In genomic region chr1:198902616-198903140, GRCh38 we compare ENCODE assay signal across 12 cellular contexts.
A peak's percentile ranks its signal among the peaks of the same experiment; 100 is the strongest.
DNase-seq lines count a peak whose midpoint lies in the region; TF ChIP-seq lines count a peak whose summit lies in the region.
"Had no signal": no experiment of that assay in that cellular context is flagged by ENCODE, and none has a peak within 500 bp of the region (broad histone marks: within the 10 kb centered on the region; RNA-seq: fewer than 3 reads in every experiment).

No MANE protein-coding gene starts in this region.

- H3K4me1 ChIP-seq in H9 (ENCODE audit: insufficient read depth, low read length): no peaks in the 10 kb centered on the region; the same call in 1 of the 2 replicates
- H3K4me1 ChIP-seq: Peyer's patch had no signal

- H3K9me3 ChIP-seq in H9 (ENCODE audit: control insufficient read depth, low read depth, low read length): no peaks in the 10 kb centered on the region
- H3K9me3 ChIP-seq: Peyer's patch had no signal

- no peak overlapping the region for H2BK20ac ChIP-seq in H9 (ENCODE audit: low read depth, low read length, poor library complexity, severe bottlenecking)

- DNase-seq in H9: peak; percentile 27
- DNase-seq in NCI-H2227 treated with DMSO at 0.1 percent for 48 hours (lab: John Stamatoyannopoulos, UW): peak; percentile 54
- peak; percentile 54 for DNase-seq in epithelial cell of esophagus (ENCODE audit: low read depth)
- no peak for DNase-seq in osteocyte (ENCODE audit: extremely low spot score, unreplicated experiment)
- DNase-seq in NCI-H128 (lab: John Stamatoyannopoulos, UW; ENCODE audit: unreplicated experiment): no peak
- no peak for DNase-seq in mesenteric fat pad (ENCODE audit: low spot score)
- DNase-seq in stimulated activated CD4-positive, alpha-beta T cell treated with anti-CD3 and anti-CD28 coated beads, Interleukin-4, amount 100 ng/mL, for 1 hour: no peak
- DNase-seq: activated CD8-positive, alpha-beta memory T cell treated with anti-CD3 and anti-CD28 coated beads, Interleukin-2, amount 10 ng/mL, durations not matched to agents 7 days and 5 days; CD4-positive, CD25-positive, alpha-beta regulatory T cell; NCI-H2171; Peyer's patch had no signal

- no peaks in the 10 kb centered on the region for H3K79me1 ChIP-seq in H9 (ENCODE audit: insufficient read depth, low read depth, low read length, poor library complexity, severe bottlenecking)

- no peak overlapping the region for H4K8ac ChIP-seq in H9 (replicated peaks; ENCODE audit: insufficient read length, low read depth, low read length)

- H2BK12ac ChIP-seq in H9 (ENCODE audit: insufficient read length, low read depth, low read length): no peak overlapping the region

- H3K27me3 Mint-ChIP-seq in H9 (ENCODE audit: low read depth) (no peaks in the 10 kb centered on the region), osteocyte (ENCODE audit: unreplicated experiment) (no peaks in the 10 kb centered on the region)
- H3K27me3 Mint-ChIP-seq: activated CD8-positive, alpha-beta memory T cell treated with anti-CD3 and anti-CD28 coated beads, Interleukin-2, amount 10 ng/mL, durations not matched to agents 7 days and 5 days; CD4-positive, CD25-positive, alpha-beta regulatory T cell; stimulated activated naive CD8-positive, alpha-beta T cell treated with anti-CD3 and anti-CD28 coated beads, Interleukin-15, Interleukin-2, amounts not matched to agents 100 ng/mL and 50 ng/mL, for 24 hours had no signal

- H3K4me1 Mint-ChIP-seq in H9 (peaks cover 13% of the 10 kb centered on the region in 2 experiments), osteocyte (ENCODE audit: unreplicated experiment) (peaks cover 55% of the 10 kb centered on the region)

- H3K4me3 ChIP-seq in epithelial cell of esophagus (ENCODE audit: low read length): no peak overlapping the region
- H3K4me3 ChIP-seq: Peyer's patch had no signal

- H3K27ac Mint-ChIP-seq in H9: peak overlapping the region; percentile 48 to 74 (median 68); a peak in 5 of 7 replicates
- H3K27ac Mint-ChIP-seq in osteocyte (ENCODE audit: unreplicated experiment): peak overlapping the region; percentile 78
- H3K27ac Mint-ChIP-seq: activated CD8-positive, alpha-beta memory T cell treated with anti-CD3 and anti-CD28 coated beads, Interleukin-2, amount 10 ng/mL, durations not matched to agents 7 days and 5 days; CD4-positive, CD25-positive, alpha-beta regulatory T cell; stimulated activated naive CD8-positive, alpha-beta T cell treated with anti-CD3 and anti-CD28 coated beads, Interleukin-15, Interleukin-2, amounts not matched to agents 100 ng/mL and 50 ng/mL, for 24 hours had no signal

- H2AFZ ChIP-seq in H9 (ENCODE audit: low read length): no peak overlapping the region

- no CpG with 5 or more reads among the region's 5 CpGs for WGBS in H9 (ENCODE audit: extremely low coverage, insufficient read length, low lambda C conversion rate)

- H3K14ac ChIP-seq in H9 (ENCODE audit: insufficient read depth, low read length): no peak overlapping the region; the same call in 1 of the 2 replicates

- no peak overlapping the region for H3K27ac ChIP-seq in H9 (ENCODE audit: insufficient read length, low read depth, low read length)
- H3K27ac ChIP-seq: Peyer's patch had no signal

- H3K4me3 Mint-ChIP-seq in H9 (no peak overlapping the region), osteocyte (ENCODE audit: unreplicated experiment) (no peak overlapping the region)
- H3K4me3 Mint-ChIP-seq: activated CD8-positive, alpha-beta memory T cell treated with anti-CD3 and anti-CD28 coated beads, Interleukin-2, amount 10 ng/mL, durations not matched to agents 7 days and 5 days; stimulated activated naive CD8-positive, alpha-beta T cell treated with anti-CD3 and anti-CD28 coated beads, Interleukin-15, Interleukin-2, amounts not matched to agents 100 ng/mL and 50 ng/mL, for 24 hours had no signal

- no peak overlapping the region for H3K23ac ChIP-seq in H9 (ENCODE audit: insufficient read length, low read depth, low read length)

- TF ChIP-seq CTCF in H9 (conservative IDR thresholded peaks at IDR 0.05) (no peak), epithelial cell of esophagus (IDR thresholded peaks at IDR 0.05; ENCODE audit: insufficient read depth, low read depth, low read length, missing control alignments) (no peak), osteocyte (IDR thresholded peaks at IDR 0.05) (no peak)

- no peaks in the 10 kb centered on the region for H3K27me3 ChIP-seq in H9 (ENCODE audit: insufficient read depth, low read length)
- H3K27me3 ChIP-seq: Peyer's patch had no signal

- no peak overlapping the region for H3T11ph ChIP-seq in H9 (ENCODE audit: low read length)

- H4K20me1 ChIP-seq in H9 (ENCODE audit: control insufficient read depth, insufficient read depth, insufficient read length): no peaks in the 10 kb centered on the region

- no peaks in the 10 kb centered on the region for H3K79me2 ChIP-seq in H9 (ENCODE audit: insufficient read depth, low read length)

- H3K9me3 Mint-ChIP-seq in H9: no peaks in the 10 kb centered on the region
- no peaks in the 10 kb centered on the region for H3K9me3 Mint-ChIP-seq in osteocyte (ENCODE audit: unreplicated experiment)
- H3K9me3 Mint-ChIP-seq: stimulated activated naive CD8-positive, alpha-beta T cell treated with anti-CD3 and anti-CD28 coated beads, Interleukin-15, Interleukin-2, amounts not matched to agents 100 ng/mL and 50 ng/mL, for 24 hours had no signal

- H3K56ac ChIP-seq in H9 (ENCODE audit: insufficient read length, low read depth, low read length): no peak overlapping the region

- no peak overlapping the region for H4K91ac ChIP-seq in H9 (ENCODE audit: insufficient read length, low read depth, low read length)

- H2BK5ac ChIP-seq in H9 (ENCODE audit: insufficient read length, low read length): no peak overlapping the region

- H3K18ac ChIP-seq in H9 (ENCODE audit: insufficient read length, low read depth, low read length): no peak overlapping the region

- H2BK120ac ChIP-seq in H9 (ENCODE audit: low read depth, low read length, poor library complexity, severe bottlenecking): no peak overlapping the region

- no peak overlapping the region for H4K5ac ChIP-seq in H9 (ENCODE audit: insufficient read length, low read depth, low read length)

- no peak overlapping the region for H3K4ac ChIP-seq in H9 (ENCODE audit: low read depth, low read length)

- no peak overlapping the region for H2AK5ac ChIP-seq in H9 (ENCODE audit: insufficient read length, low read length)

- H3K9ac ChIP-seq in H9 (ENCODE audit: extremely low read depth, insufficient read length, low read length): no peak overlapping the region

- no peaks in the 10 kb centered on the region for H3K23me2 ChIP-seq in H9 (ENCODE audit: insufficient read length, low read depth, low read length, poor library complexity, severe bottlenecking)

- no peak overlapping the region for H3K4me2 ChIP-seq in H9 (ENCODE audit: insufficient read depth, insufficient read length, low read length)

- no peaks in the 10 kb centered on the region for H3K36me3 Mint-ChIP-seq in H9 (ENCODE audit: insufficient read depth in 1 of 3, low read depth in 3 of 3)
- H3K36me3 Mint-ChIP-seq in osteocyte (ENCODE audit: unreplicated experiment): peaks cover 47% of the 10 kb centered on the region

- H2BK15ac ChIP-seq in H9 (ENCODE audit: low read depth, low read length): no peak overlapping the region

Comparison
In these comparisons a context has a peak if more than half of its experiments do, and no peak if none do; other contexts are left out.
1. DNase-seq: peak in H9 (single experiment), NCI-H2227 treated with DMSO at 0.1 percent for 48 hours (single experiment) and epithelial cell of esophagus (single experiment); none in osteocyte (single experiment), NCI-H128 (single experiment), mesenteric fat pad (single experiment) and stimulated activated CD4-positive, alpha-beta T cell treated with anti-CD3 and anti-CD28 coated beads, Interleukin-4, amount 100 ng/mL, for 1 hour (single experiment).